ENCODE assay signal across 10 cellular contexts in the genomic region with DNA sequence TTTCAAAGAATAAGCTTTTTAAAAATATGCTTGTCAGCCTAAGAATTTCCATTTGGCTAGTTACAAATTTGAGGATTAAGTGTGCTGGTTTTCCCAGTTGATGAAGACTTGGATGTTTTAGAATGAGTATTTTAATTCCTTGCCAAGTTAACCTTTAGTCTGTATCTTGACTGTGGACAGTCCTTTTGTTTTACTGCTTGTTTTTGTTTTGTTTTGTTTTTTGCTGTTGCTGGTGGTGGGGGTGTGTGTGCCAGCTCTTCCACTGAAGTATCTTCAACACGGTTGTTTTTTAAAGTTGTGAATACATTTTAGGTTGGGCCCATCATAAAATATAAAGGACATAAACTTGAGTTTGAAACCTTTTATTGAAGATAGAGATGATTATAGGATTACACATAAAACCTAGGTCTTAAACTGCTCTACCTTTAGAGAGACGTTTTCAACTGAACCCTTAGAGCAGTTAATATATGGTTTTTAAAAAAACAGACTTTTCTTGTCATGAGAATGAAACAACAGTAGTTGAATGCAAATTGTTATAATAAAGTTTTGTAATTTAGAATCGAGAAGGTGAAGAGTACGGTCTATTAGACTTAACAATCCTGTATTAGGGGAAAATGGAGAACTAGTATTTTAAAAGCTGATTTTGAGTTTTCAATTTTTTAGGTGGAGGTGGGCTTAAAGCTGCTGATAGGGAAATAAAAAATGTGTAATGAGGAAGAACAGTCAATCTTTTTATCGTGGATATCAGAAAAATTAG. TPM values are rescaled to one million over a fixed set of nuclear protein-coding genes. Genes with fewer than 3 reads are reported as not detected.
DNase-seq lines count a peak whose midpoint lies in the region; FAIRE-seq and TF ChIP-seq lines count a peak whose summit lies in the region.
"Had no signal": no experiment of that assay in that cellular context is flagged by ENCODE, and none has a peak within 500 bp of the region (broad histone marks: within the 10 kb centered on the region; RNA-seq: fewer than 3 reads in every experiment).

No MANE protein-coding gene starts in this region.

- peak; percentile 27 for DNase-seq in GM23248
- DNase-seq in amniotic epithelial cell (ENCODE audit: low read depth): peak; percentile 38
- DNase-seq in smooth muscle cell (lab: John Stamatoyannopoulos, UW; ENCODE audit: unreplicated experiment): no peak
- no peak for DNase-seq in SIG-M5 treated with dmso at 0.1 percent for 504 hours (lab: John Stamatoyannopoulos, UW; ENCODE audit: unreplicated experiment)
- no peak for DNase-seq in NCI-H2029 (lab: John Stamatoyannopoulos, UW)
- no peak for DNase-seq in Peyer's patch
- DNase-seq in Kasumi-1 (lab: John Stamatoyannopoulos, UW): no peak
- DNase-seq: activated T-cell treated with anti-CD3 and anti-CD28 coated beads, Interleukin-2, amount 50 U/mL, for 48 hours; kidney had no signal

- H3K4me1 ChIP-seq in GM23248 (ENCODE audit: insufficient read depth) (peaks cover 44% of the 10 kb centered on the region), smooth muscle cell (ENCODE audit: low read depth) (peaks cover 40% of the 10 kb centered on the region), Peyer's patch (peaks cover 0 to 12% (median 3%) of the 10 kb centered on the region in 4 donors)

- H3K27me3 ChIP-seq in GM23248 (replicated peaks; ENCODE audit: insufficient read depth) (no peaks in the 10 kb centered on the region), smooth muscle cell (ENCODE audit: low read depth) (no peaks in the 10 kb centered on the region), Peyer's patch (no peaks in the 10 kb centered on the region)

- in situ Hi-C loops in GM23248 (cut with MboI): no loop called here

- no peak for TF ChIP-seq POLR2A in Peyer's patch (IDR thresholded peaks at IDR 0.05)

- H3K4me2 ChIP-seq in GM23248 (ENCODE audit: unreplicated experiment): peak overlapping the region; percentile 97
- H3K4me2 ChIP-seq in smooth muscle cell: peak overlapping the region; percentile 90

- H3K36me3 ChIP-seq in GM23248 (ENCODE audit: low read depth) (no peaks in the 10 kb centered on the region), smooth muscle cell (ENCODE audit: low read depth) (no peaks in the 10 kb centered on the region), Peyer's patch (no peaks in the 10 kb centered on the region)

- WGBS in GM23248 (ENCODE audit: low coverage in 1 of 2, low lambda C conversion rate in 2 of 2, missing lambda C conversion rate in 2 of 2), 2 experiments: 0 to 8% methylated on average over 5 of the region's 5 CpGs
- 63% methylated on average over 5 of the region's 5 CpGs for WGBS in smooth muscle cell (ENCODE audit: low lambda C conversion rate)

- H3K9ac ChIP-seq in GM23248 (peak overlapping the region; percentile 97), smooth muscle cell (ENCODE audit: low read depth) (peak overlapping the region; percentile 30)

- H4K20me1 ChIP-seq in GM23248 (ENCODE audit: insufficient read depth) (peaks cover 10% of the 10 kb centered on the region; the same call in 1 of the 2 replicates), smooth muscle cell (ENCODE audit: low read depth) (peaks cover 66% of the 10 kb centered on the region)

- H3K4me3 ChIP-seq in GM23248 (peak overlapping the region; percentile 90), smooth muscle cell (peak overlapping the region; percentile 99), Peyer's patch (peak overlapping the region in 1 of 4 donors; percentile 69)

- peak; percentile 5 for FAIRE-seq in islet of Langerhans (lab: Jason Lieb, UNC)

- H3K79me2 ChIP-seq in GM23248 (ENCODE audit: insufficient read depth) (peaks cover 84% of the 10 kb centered on the region), smooth muscle cell (ENCODE audit: low read depth) (peaks cover 78% of the 10 kb centered on the region)

- no peaks in the 10 kb centered on the region for H3K9me2 ChIP-seq in GM23248 (ENCODE audit: insufficient read depth)

- no peak overlapping the region for H2AFZ ChIP-seq in GM23248
- no peak overlapping the region for H2AFZ ChIP-seq in smooth muscle cell (ENCODE audit: low read depth)

- no peaks in the 10 kb centered on the region for H3K9me3 ChIP-seq in GM23248 (ENCODE audit: low read depth)
- no peaks in the 10 kb centered on the region for H3K9me3 ChIP-seq in smooth muscle cell (replicated peaks; ENCODE audit: low read depth)
- no peaks in the 10 kb centered on the region for H3K9me3 ChIP-seq in Peyer's patch

- TF ChIP-seq CTCF in smooth muscle cell (IDR thresholded peaks at IDR 0.05; ENCODE audit: borderline replicate concordance, insufficient read depth, poor library complexity, severe bottlenecking) (no peak), Peyer's patch (IDR thresholded peaks at IDR 0.05) (no peak)

- H3K27ac ChIP-seq in GM23248 (peak overlapping the region; percentile 89), smooth muscle cell (ENCODE audit: low read depth) (peak overlapping the region; percentile 88), Peyer's patch (peak overlapping the region in 1 of 4 donors; percentile 28)

- H3F3A ChIP-seq in GM23248 (ENCODE audit: insufficient read depth) (peaks cover 24% of the 10 kb centered on the region), smooth muscle cell (ENCODE audit: low read depth) (peaks cover 3% of the 10 kb centered on the region)

RNA-seq across cellular contexts. Expression of gene QKI, which starts 3.9 kb away (rescaled TPM):
- 106 and 145 TPM in 2 replicates for total RNA-seq in GM23248 (2014; rRNA removed; shearing (Covaris generic))
- polyA plus RNA-seq in GM23248 (2016; fragmentation: Nextera tagmentation; extraction: Ambion mirVana): 12.6 and 13.6 TPM in 2 replicates
- total RNA-seq in smooth muscle cell: 162 and 168 TPM in 2 replicates
- 65.1 and 67.0 TPM in 2 replicates for polyA plus RNA-seq in smooth muscle cell
- total RNA-seq in Peyer's patch: 100 to 1,000 TPM in 1 of 4 donors, 10 to 100 TPM in 2, 1 to 10 TPM in 1; 8.4 to 107 (median 37.1) TPM

Comparison
In these comparisons a context has a peak if more than half of its experiments do, and no peak if none do; other contexts are left out.
1. DNase-seq: peak in GM23248 (single experiment) and amniotic epithelial cell (single experiment); none in smooth muscle cell (single experiment), SIG-M5 treated with dmso at 0.1 percent for 504 hours (single experiment), NCI-H2029 (single experiment), Peyer's patch (0 of 3) and Kasumi-1 (0 of 2).